2 cellular contexts compared by ENCODE assay signal in the genomic region with DNA sequence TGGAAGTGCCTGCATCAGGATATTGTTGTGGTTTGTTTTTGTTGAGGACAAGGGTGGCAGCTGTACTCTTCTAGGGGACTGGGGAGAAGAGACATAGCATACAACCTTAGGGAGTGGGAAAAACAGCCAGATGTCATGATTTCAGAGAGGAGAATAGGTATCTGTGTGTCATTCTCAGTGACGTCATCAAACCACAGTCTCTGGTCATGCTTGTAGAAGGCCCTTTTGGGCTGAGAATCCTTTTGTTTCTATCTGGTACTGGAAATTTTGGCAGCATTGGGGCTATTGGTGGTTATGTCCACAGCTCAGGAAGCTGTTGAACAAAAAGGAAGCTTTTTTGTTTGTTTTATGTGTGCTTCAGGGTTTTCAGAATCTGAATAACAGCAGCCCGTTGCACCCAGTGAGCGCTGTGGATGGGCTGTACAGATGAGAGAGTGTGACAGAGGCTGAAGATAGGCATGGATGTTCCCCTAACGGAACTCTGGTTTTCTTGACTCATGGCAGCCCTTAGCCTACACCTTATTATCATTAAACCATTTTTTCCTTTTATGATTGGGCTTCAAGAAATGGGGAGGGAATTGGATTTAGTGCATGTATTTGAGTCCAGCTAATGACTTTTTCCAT.
TF ChIP-seq lines count a peak whose summit lies in the region.

No MANE protein-coding gene starts in this region.

TF ChIP-seq in HEK293, 187 proteins besides CTCF, POLR2A, EP300 and RAD21 (continued from another document):
- TF ChIP-seq, protein P1, sequence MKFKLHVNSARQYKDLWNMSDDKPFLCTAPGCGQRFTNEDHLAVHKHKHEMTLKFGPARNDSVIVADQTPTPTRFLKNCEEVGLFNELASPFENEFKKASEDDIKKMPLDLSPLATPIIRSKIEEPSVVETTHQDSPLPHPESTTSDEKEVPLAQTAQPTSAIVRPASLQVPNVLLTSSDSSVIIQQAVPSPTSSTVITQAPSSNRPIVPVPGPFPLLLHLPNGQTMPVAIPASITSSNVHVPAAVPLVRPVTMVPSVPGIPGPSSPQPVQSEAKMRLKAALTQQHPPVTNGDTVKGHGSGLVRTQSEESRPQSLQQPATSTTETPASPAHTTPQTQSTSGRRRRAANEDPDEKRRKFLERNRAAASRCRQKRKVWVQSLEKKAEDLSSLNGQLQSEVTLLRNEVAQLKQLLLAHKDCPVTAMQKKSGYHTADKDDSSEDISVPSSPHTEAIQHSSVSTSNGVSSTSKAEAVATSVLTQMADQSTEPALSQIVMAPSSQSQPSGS (tag by site-specific recombination; IDR thresholded peaks at IDR 0.05; ENCODE audit: low read depth) = 0 out of 2 replicates have a peak, but pooled peaks have one; percentile 15
TF ChIP-seq in HEK293: peak in this region for 1.

TF ChIP-seq in HepG2, 621 proteins besides CTCF, POLR2A, EP300 and RAD21:
- TF ChIP-seq, protein P2, sequence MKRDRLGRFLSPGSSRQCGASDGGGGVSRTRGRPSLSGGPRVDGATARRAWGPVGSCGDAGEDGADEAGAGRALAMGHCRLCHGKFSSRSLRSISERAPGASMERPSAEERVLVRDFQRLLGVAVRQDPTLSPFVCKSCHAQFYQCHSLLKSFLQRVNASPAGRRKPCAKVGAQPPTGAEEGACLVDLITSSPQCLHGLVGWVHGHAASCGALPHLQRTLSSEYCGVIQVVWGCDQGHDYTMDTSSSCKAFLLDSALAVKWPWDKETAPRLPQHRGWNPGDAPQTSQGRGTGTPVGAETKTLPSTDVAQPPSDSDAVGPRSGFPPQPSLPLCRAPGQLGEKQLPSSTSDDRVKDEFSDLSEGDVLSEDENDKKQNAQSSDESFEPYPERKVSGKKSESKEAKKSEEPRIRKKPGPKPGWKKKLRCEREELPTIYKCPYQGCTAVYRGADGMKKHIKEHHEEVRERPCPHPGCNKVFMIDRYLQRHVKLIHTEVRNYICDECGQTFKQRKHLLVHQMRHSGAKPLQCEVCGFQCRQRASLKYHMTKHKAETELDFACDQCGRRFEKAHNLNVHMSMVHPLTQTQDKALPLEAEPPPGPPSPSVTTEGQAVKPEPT (CRISPR knock-in tag; IDR thresholded peaks at IDR 0.05; ENCODE audit: low read depth) = no peak
- TF ChIP-seq ZNF282 (IDR thresholded peaks at IDR 0.05; ENCODE audit: partially characterized antibody) (no peak), ZEB1 (IDR thresholded peaks at IDR 0.05; ENCODE audit: insufficient replicate concordance, low read depth) (no peak), ZNF143 (CRISPR knock-in tag; IDR thresholded peaks at IDR 0.05) (no peak)
- TF ChIP-seq, protein P3, sequence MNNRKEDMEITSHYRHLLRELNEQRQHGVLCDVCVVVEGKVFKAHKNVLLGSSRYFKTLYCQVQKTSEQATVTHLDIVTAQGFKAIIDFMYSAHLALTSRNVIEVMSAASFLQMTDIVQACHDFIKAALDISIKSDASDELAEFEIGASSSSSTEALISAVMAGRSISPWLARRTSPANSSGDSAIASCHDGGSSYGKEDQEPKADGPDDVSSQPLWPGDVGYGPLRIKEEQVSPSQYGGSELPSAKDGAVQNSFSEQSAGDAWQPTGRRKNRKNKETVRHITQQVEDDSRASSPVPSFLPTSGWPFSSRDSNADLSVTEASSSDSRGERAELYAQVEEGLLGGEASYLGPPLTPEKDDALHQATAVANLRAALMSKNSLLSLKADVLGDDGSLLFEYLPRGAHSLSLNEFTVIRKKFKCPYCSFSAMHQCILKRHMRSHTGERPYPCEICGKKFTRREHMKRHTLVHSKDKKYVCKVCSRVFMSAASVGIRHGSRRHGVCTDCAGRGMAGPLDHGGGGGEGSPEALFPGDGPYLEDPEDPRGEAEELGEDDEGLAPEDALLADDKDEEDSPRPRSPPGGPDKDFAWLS (CRISPR knock-in tag; IDR thresholded peaks at IDR 0.05; ENCODE audit: borderline replicate concordance) = no peak
